Comparison of ENCODE assay signal across 23 cellular contexts in the genomic region with DNA sequence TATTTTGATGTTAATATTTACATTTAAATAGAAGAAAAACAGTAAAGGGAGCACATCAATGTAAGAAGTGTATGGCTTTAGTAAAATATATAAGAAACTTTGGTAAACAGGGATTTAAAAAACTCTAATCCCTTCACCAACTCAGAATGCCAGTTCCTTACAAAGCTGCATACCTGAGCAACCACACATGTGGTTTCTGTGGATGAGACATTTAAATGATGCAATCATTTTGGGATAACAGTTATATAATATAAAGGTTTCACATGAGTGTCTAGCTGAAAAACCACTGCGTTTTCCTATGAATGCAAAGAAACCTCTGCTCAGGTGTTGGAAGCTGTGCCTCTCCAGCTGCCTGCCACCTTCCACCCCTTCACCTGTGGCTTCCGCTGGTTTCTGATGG.
DNase-seq lines count a peak whose midpoint lies in the region; ATAC-seq and TF ChIP-seq lines count a peak whose summit lies in the region.
"Had no signal": no experiment of that assay in that cellular context is flagged by ENCODE, and none has a peak within 500 bp of the region (broad histone marks: within the 10 kb centered on the region; RNA-seq: fewer than 3 reads in every experiment).

No MANE protein-coding gene starts in this region.

- WGBS in smooth muscle cell (ENCODE audit: low lambda C conversion rate): 83% methylated on average over 2 of the region's 2 CpGs

- H4K20me1 ChIP-seq in smooth muscle cell (ENCODE audit: low read depth): no peaks in the 10 kb centered on the region

- intact Hi-C loops in A673 (cut with micrococcal nuclease; ENCODE audit: unreplicated experiment): no loop called here

- CTCF ChIA-PET in A673 (lab: Charles Lee): no interaction called here

- H3K4me3 ChIP-seq in RWPE2 (ENCODE audit: severe bottlenecking) (no peak overlapping the region), smooth muscle cell (no peak overlapping the region), A673 (ENCODE audit: low read depth, low read length, poor library complexity, severe bottlenecking) (no peak overlapping the region), BE2C (ENCODE audit: low read depth, low read length) (no peak overlapping the region)
- H3K4me3 ChIP-seq: esophagus muscularis mucosa, HAP-1, heart left ventricle, psoas muscle, SJCRH30 had no signal

- no peaks in the 10 kb centered on the region for H3K27me3 ChIP-seq in RWPE2 (ENCODE audit: insufficient read depth, poor library complexity, severe bottlenecking)
- no peaks in the 10 kb centered on the region for H3K27me3 ChIP-seq in smooth muscle cell (ENCODE audit: low read depth)
- peaks cover 5% of the 10 kb centered on the region for H3K27me3 ChIP-seq in A673 (replicated peaks; ENCODE audit: insufficient read depth, low read depth, low read length, poor library complexity)
- H3K27me3 ChIP-seq in BE2C: no peaks in the 10 kb centered on the region
- H3K27me3 ChIP-seq: esophagus muscularis mucosa, heart left ventricle had no signal

- no peak for TF ChIP-seq CTCF in RWPE2 (IDR thresholded peaks at IDR 0.05; ENCODE audit: poor library complexity, severe bottlenecking)
- TF ChIP-seq CTCF in smooth muscle cell (IDR thresholded peaks at IDR 0.05; ENCODE audit: borderline replicate concordance, insufficient read depth, poor library complexity, severe bottlenecking): no peak
- TF ChIP-seq CTCF in A673 (conservative IDR thresholded peaks at IDR 0.05; ENCODE audit: low read depth, low read length): no peak
- no peak for TF ChIP-seq CTCF in BE2C (IDR thresholded peaks at IDR 0.05; ENCODE audit: low read depth, low read length)

- BruUV-seq in A673 (replicated peaks; lab: Mats Ljungman, UMichigan): no TSS peak

- H3K4me2 ChIP-seq in smooth muscle cell: peak overlapping the region; percentile 69

- peak; percentile 61; the same call in 2 of the 3 replicates for ATAC-seq in RWPE2 (ENCODE audit: low read depth)
- ATAC-seq: activated CD8-positive, alpha-beta T cell treated with anti-CD3 and anti-CD28 coated beads, Interleukin-2, amount 10 ng/mL, durations not matched to agents 7 days and 5 days; activated T-cell treated with anti-CD3 and anti-CD28 coated beads, Interleukin-2, amount 50 U/mL, for 72 hours; natural killer cell treated with Interleukin-12 subunit alpha and Interleukin-12 subunit beta and Interleukin-15 and Interleukin-18, amount 100 ng/mL, for 72 hours had no signal

- peaks cover 18% of the 10 kb centered on the region for H3K4me1 ChIP-seq in RWPE2 (ENCODE audit: insufficient read depth, poor library complexity, severe bottlenecking)
- peaks cover 7% of the 10 kb centered on the region for H3K4me1 ChIP-seq in smooth muscle cell (ENCODE audit: low read depth)
- H3K4me1 ChIP-seq in A673 (ENCODE audit: insufficient read depth, low read length, poor library complexity, severe bottlenecking): no peaks in the 10 kb centered on the region
- no peaks in the 10 kb centered on the region for H3K4me1 ChIP-seq in BE2C
- H3K4me1 ChIP-seq: HAP-1, psoas muscle, SJCRH30 had no signal

- POLR2A ChIA-PET in A673 (lab: Charles Lee; ENCODE audit: low non-redundant PET): no interaction called here

- H3K27ac ChIP-seq in RWPE2 (ENCODE audit: poor library complexity, severe bottlenecking): no peak overlapping the region
- H3K27ac ChIP-seq in epithelial cell of prostate: peak overlapping the region; percentile 40
- H3K27ac ChIP-seq in smooth muscle cell (ENCODE audit: low read depth): peak overlapping the region; percentile 47
- H3K27ac ChIP-seq in A673 (ENCODE audit: low read depth, low read length, poor library complexity, severe bottlenecking): no peak overlapping the region
- H3K27ac ChIP-seq: 22Rv1, esophagus muscularis mucosa, psoas muscle, SJCRH30 had no signal

- no peak overlapping the region for H3K9ac ChIP-seq in smooth muscle cell (ENCODE audit: low read depth)

- H3K9me3 ChIP-seq in RWPE2 (ENCODE audit: severe bottlenecking): no peaks in the 10 kb centered on the region
- no peaks in the 10 kb centered on the region for H3K9me3 ChIP-seq in smooth muscle cell (replicated peaks; ENCODE audit: low read depth)
- H3K9me3 ChIP-seq in A673 (ENCODE audit: low read depth, low read length, poor library complexity, severe bottlenecking): no peaks in the 10 kb centered on the region
- H3K9me3 ChIP-seq in BE2C: no peaks in the 10 kb centered on the region
- H3K9me3 ChIP-seq: esophagus muscularis mucosa, HAP-1, heart left ventricle, psoas muscle, SJCRH30 had no signal

- DNase-seq in NCI-H2107 treated with DMSO at 0.1 percent for 48 hours (lab: John Stamatoyannopoulos, UW; ENCODE audit: unreplicated experiment) (peak; percentile 18), NCI-H2107 (lab: John Stamatoyannopoulos, UW) (no peak), RWPE2 (ENCODE audit: low spot score) (no peak), epithelial cell of prostate (ENCODE audit: low read depth, low spot score) (peak; percentile 29), smooth muscle cell (lab: John Stamatoyannopoulos, UW; ENCODE audit: unreplicated experiment) (no peak), A673 (ENCODE audit: low spot score) (no peak), HuH-7 (ENCODE audit: low spot score) (no peak), BE2C (no peak)
- DNase-seq: activated CD8-positive, alpha-beta T cell treated with anti-CD3 and anti-CD28 coated beads, Interleukin-2, amount 10 ng/mL, durations not matched to agents 7 days and 5 days; activated T-cell treated with anti-CD3 and anti-CD28 coated beads, Interleukin-2, amount 50 U/mL, for 72 hours; DMS53; KG1; NCI-H1092; NCI-H526 treated with DMSO at 0.1 percent for 48 hours; SJCRH30; stimulated activated CD4-positive, alpha-beta T cell treated with anti-CD3 and anti-CD28 coated beads, Interleukin-12 subunit alpha, Interleukin-12 subunit beta, amount 100 ng/mL, for 4 hours; T-helper 9 cell had no signal

- peaks cover 18% of the 10 kb centered on the region for H3F3A ChIP-seq in smooth muscle cell (ENCODE audit: low read depth)

- H3K36me3 ChIP-seq in RWPE2 (ENCODE audit: low read depth): no peaks in the 10 kb centered on the region
- no peaks in the 10 kb centered on the region for H3K36me3 ChIP-seq in smooth muscle cell (ENCODE audit: low read depth)
- H3K36me3 ChIP-seq in A673 (ENCODE audit: insufficient read depth, low read length, poor library complexity, severe bottlenecking): no peaks in the 10 kb centered on the region
- no peaks in the 10 kb centered on the region for H3K36me3 ChIP-seq in BE2C
- H3K36me3 ChIP-seq: esophagus muscularis mucosa, HAP-1, heart left ventricle, SJCRH30 had no signal

- H2AFZ ChIP-seq in smooth muscle cell (ENCODE audit: low read depth): no peak overlapping the region

- no peaks in the 10 kb centered on the region for H3K79me2 ChIP-seq in smooth muscle cell (ENCODE audit: low read depth)

Comparison
In these comparisons a context has a peak if more than half of its experiments do, and no peak if none do; other contexts are left out.
1. DNase-seq: peak in NCI-H2107 treated with DMSO at 0.1 percent for 48 hours (single experiment) and epithelial cell of prostate (single experiment); none in NCI-H2107 (single experiment), RWPE2 (single experiment), smooth muscle cell (single experiment), A673 (single experiment), HuH-7 (single experiment) and BE2C (single experiment).
2. H3K27ac ChIP-seq: peak in epithelial cell of prostate (single experiment) and smooth muscle cell (single experiment); none in RWPE2 (single experiment) and A673 (single experiment).